1 cellular context compared by ENCODE assay signal in genomic region chr9:133113928-133114351, GRCh38.
TF ChIP-seq lines count a peak whose summit lies in the region.

No MANE protein-coding gene starts in this region.

TF ChIP-seq in HEK293, 187 proteins besides CTCF, POLR2A, EP300 and RAD21 (continued from another document):
- TF ChIP-seq REST (tag by site-specific recombination; IDR thresholded peaks at IDR 0.05), result 0 out of 2 replicates have a peak, but pooled peaks have one; percentile 18
- no peak for TF ChIP-seq ZNF169 (tag by site-specific recombination; IDR thresholded peaks at IDR 0.05)
- no peak for TF ChIP-seq ZBTB11 (tag by site-specific recombination; conservative IDR thresholded peaks at IDR 0.05; ENCODE audit: low read depth)
- TF ChIP-seq, protein P1, sequence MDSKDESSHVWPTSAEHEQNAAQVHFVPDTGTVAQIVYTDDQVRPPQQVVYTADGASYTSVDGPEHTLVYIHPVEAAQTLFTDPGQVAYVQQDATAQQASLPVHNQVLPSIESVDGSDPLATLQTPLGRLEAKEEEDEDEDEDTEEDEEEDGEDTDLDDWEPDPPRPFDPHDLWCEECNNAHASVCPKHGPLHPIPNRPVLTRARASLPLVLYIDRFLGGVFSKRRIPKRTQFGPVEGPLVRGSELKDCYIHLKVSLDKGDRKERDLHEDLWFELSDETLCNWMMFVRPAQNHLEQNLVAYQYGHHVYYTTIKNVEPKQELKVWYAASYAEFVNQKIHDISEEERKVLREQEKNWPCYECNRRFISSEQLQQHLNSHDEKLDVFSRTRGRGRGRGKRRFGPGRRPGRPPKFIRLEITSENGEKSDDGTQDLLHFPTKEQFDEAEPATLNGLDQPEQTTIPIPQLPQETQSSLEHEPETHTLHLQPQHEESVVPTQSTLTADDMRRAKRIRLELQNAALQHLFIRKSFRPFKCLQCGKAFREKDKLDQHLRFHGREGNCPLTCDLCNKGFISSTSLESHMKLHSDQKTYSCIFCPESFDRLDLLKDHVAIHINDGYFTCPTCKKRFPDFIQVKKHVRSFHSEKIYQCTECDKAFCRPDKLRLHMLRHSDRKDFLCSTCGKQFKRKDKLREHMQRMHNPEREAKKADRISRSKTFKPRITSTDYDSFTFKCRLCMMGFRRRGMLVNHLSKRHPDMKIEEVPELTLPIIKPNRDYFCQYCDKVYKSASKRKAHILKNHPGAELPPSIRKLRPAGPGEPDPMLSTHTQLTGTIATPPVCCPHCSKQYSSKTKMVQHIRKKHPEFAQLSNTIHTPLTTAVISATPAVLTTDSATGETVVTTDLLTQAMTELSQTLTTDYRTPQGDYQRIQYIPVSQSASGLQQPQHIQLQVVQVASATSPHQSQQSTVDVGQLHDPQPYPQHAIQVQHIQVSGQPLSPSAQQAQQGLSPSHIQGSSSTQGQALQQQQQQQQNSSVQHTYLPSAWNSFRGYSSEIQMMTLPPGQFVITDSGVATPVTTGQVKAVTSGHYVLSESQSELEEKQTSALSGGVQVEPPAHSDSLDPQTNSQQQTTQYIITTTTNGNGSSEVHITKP (tag by site-specific recombination; IDR thresholded peaks at IDR 0.05), result no peak
- no peak for TF ChIP-seq ZBTB17 (tag by site-specific recombination; IDR thresholded peaks at IDR 0.05)
- TF ChIP-seq, protein P2, sequence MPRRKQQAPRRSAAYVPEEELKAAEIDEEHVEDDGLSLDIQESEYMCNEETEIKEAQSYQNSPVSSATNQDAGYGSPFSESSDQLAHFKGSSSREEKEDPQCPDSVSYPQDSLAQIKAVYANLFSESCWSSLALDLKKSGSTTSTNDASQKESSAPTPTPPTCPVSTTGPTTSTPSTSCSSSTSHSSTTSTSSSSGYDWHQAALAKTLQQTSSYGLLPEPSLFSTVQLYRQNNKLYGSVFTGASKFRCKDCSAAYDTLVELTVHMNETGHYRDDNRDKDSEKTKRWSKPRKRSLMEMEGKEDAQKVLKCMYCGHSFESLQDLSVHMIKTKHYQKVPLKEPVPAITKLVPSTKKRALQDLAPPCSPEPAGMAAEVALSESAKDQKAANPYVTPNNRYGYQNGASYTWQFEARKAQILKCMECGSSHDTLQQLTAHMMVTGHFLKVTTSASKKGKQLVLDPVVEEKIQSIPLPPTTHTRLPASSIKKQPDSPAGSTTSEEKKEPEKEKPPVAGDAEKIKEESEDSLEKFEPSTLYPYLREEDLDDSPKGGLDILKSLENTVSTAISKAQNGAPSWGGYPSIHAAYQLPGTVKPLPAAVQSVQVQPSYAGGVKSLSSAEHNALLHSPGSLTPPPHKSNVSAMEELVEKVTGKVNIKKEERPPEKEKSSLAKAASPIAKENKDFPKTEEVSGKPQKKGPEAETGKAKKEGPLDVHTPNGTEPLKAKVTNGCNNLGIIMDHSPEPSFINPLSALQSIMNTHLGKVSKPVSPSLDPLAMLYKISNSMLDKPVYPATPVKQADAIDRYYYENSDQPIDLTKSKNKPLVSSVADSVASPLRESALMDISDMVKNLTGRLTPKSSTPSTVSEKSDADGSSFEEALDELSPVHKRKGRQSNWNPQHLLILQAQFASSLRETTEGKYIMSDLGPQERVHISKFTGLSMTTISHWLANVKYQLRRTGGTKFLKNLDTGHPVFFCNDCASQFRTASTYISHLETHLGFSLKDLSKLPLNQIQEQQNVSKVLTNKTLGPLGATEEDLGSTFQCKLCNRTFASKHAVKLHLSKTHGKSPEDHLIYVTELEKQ (tag by site-specific recombination; IDR thresholded peaks at IDR 0.05; ENCODE audit: borderline replicate concordance), result no peak
- TF ChIP-seq FEZF1 (tag by site-specific recombination; IDR thresholded peaks at IDR 0.05), result no peak
- TF ChIP-seq ZNF157 (tag by site-specific recombination; IDR thresholded peaks at IDR 0.05), result no peak
- no peak for TF ChIP-seq ZNF571 (tag by site-specific recombination; IDR thresholded peaks at IDR 0.05)
- TF ChIP-seq, protein P3, sequence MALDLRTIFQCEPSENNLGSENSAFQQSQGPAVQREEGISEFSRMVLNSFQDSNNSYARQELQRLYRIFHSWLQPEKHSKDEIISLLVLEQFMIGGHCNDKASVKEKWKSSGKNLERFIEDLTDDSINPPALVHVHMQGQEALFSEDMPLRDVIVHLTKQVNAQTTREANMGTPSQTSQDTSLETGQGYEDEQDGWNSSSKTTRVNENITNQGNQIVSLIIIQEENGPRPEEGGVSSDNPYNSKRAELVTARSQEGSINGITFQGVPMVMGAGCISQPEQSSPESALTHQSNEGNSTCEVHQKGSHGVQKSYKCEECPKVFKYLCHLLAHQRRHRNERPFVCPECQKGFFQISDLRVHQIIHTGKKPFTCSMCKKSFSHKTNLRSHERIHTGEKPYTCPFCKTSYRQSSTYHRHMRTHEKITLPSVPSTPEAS (tag by site-specific recombination; IDR thresholded peaks at IDR 0.05), result no peak
- TF ChIP-seq ZNF362 (tag by site-specific recombination; IDR thresholded peaks at IDR 0.05), result no peak
- no peak for TF ChIP-seq ZNF146 (tag by site-specific recombination; IDR thresholded peaks at IDR 0.05)
- no peak for TF ChIP-seq ZNF354C (tag by site-specific recombination; IDR thresholded peaks at IDR 0.05; ENCODE audit: borderline replicate concordance, low read depth)
- TF ChIP-seq ZFHX2 (tag by site-specific recombination; conservative IDR thresholded peaks at IDR 0.05), result no peak
- no peak for TF ChIP-seq ZNF175 (tag by site-specific recombination; IDR thresholded peaks at IDR 0.05)
- TF ChIP-seq ZBTB20 (tag by site-specific recombination; IDR thresholded peaks at IDR 0.05), result no peak
- TF ChIP-seq, protein P4, sequence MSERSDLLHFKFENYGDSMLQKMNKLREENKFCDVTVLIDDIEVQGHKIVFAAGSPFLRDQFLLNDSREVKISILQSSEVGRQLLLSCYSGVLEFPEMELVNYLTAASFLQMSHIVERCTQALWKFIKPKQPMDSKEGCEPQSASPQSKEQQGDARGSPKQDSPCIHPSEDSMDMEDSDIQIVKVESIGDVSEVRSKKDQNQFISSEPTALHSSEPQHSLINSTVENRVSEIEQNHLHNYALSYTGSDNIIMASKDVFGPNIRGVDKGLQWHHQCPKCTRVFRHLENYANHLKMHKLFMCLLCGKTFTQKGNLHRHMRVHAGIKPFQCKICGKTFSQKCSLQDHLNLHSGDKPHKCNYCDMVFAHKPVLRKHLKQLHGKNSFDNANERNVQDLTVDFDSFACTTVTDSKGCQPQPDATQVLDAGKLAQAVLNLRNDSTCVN (tag by site-specific recombination; optimal IDR thresholded peaks at IDR 0.05), result peak; percentile 15
- TF ChIP-seq ZNF311 (tag by site-specific recombination; IDR thresholded peaks at IDR 0.05; ENCODE audit: borderline replicate concordance), result no peak
- TF ChIP-seq ZNF785 (tag by site-specific recombination; IDR thresholded peaks at IDR 0.05), result no peak
- no peak for TF ChIP-seq ZXDB (tag by site-specific recombination; IDR thresholded peaks at IDR 0.05)
- no peak for TF ChIP-seq ZNF221 (tag by site-specific recombination; IDR thresholded peaks at IDR 0.05; ENCODE audit: borderline replicate concordance)
- no peak for TF ChIP-seq ZNF19 (tag by site-specific recombination; IDR thresholded peaks at IDR 0.05; ENCODE audit: low read depth)
